In the genomic region with DNA sequence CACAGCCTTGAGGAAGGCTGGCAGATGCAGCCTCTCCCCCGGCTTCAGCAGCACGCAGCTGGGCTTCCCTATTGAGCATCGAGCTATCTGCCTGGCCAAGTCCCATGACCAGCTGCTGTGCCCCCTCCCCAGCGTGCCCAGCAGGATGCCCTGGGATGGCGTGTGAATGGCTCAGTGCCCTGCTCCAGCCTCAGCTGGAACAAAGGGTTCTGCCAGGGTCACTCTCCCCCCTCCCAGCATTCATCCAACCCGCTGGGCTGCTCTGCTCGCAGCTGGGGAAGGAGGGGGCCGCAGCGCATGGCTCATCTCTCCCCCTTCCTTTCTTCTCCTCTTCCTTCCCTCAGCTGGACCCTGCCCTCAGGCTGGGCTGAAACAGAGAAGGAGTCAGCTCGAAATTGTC, we compare ENCODE assay signal across 14 cellular contexts. TPM values are rescaled to one million over a fixed set of nuclear protein-coding genes. Genes with fewer than 3 reads are reported as not detected.
DNase-seq lines count a peak whose midpoint lies in the region; TF ChIP-seq lines count a peak whose summit lies in the region.
"Had no signal": no experiment of that assay in that cellular context is flagged by ENCODE, and none has a peak within 500 bp of the region (broad histone marks: within the 10 kb centered on the region; RNA-seq: fewer than 3 reads in every experiment).

No MANE protein-coding gene starts in this region.

- H3K4me3 ChIP-seq in neuronal stem cell (ENCODE audit: low read length in 2 of 2): no peak overlapping the region

- H3K27me3 Mint-ChIP-seq in HFFc6 (ENCODE audit: insufficient read depth): peaks cover 4% of the 10 kb centered on the region
- no peaks in the 10 kb centered on the region for H3K27me3 Mint-ChIP-seq in type B pancreatic cell
- peaks cover 9% of the 10 kb centered on the region for H3K27me3 Mint-ChIP-seq in activated T-cell treated with anti-CD3 and anti-CD28 coated beads, Interleukin-2, amount 50 U/mL, for 24 hours

- H2BK15ac ChIP-seq in neuronal stem cell (ENCODE audit: low read length): no peak overlapping the region

- peaks cover 0 to 5% of the 10 kb centered on the region in 2 donors for H3K9me3 ChIP-seq in neuronal stem cell (replicated peaks in 1 of 2; ENCODE audit: control insufficient read depth in 2 of 2, insufficient read depth in 1 of 2, low read depth in 1 of 2, low read length in 2 of 2)

- no peak overlapping the region for H2BK12ac ChIP-seq in neuronal stem cell (ENCODE audit: low read length)

- H2BK120ac ChIP-seq in neuronal stem cell (ENCODE audit: low read depth, low read length): peak overlapping the region; percentile 36

- H3K36me3 ChIP-seq in neuronal stem cell (replicated peaks in 1 of 2; ENCODE audit: control insufficient read depth in 2 of 2, insufficient read depth in 2 of 2, low read length in 2 of 2): peaks cover 6 to 24% of the 10 kb centered on the region in 2 donors

- peaks cover 4% of the 10 kb centered on the region for H3K79me1 ChIP-seq in neuronal stem cell (ENCODE audit: low read depth, low read length)

- TF ChIP-seq CTCF in HFFc6 (IDR thresholded peaks at IDR 0.05) (no peak), type B pancreatic cell (conservative IDR thresholded peaks at IDR 0.05) (no peak)

- no peak overlapping the region for H3K23ac ChIP-seq in neuronal stem cell (ENCODE audit: low read depth, low read length, poor library complexity)

- no peak overlapping the region for H2AFZ ChIP-seq in neuronal stem cell (ENCODE audit: low read length)

- DNase-seq in COR-L47 (lab: John Stamatoyannopoulos, UW): peak; percentile 80
- DNase-seq in NCI-H345 treated with DMSO at 0.1 percent for 48 hours (lab: John Stamatoyannopoulos, UW; ENCODE audit: unreplicated experiment): peak; percentile 55
- DNase-seq in head of caudate nucleus: peak; percentile 87 to 99 (median 97)
- no peak for DNase-seq in neuronal stem cell (ENCODE audit: low spot score)
- no peak for DNase-seq in HFFc6
- DNase-seq in effector CD4-positive, alpha-beta T cell: no peak
- no peak for DNase-seq in type B pancreatic cell (ENCODE audit: extremely low spot score, unreplicated experiment)
- DNase-seq in activated T-cell treated with anti-CD3 and anti-CD28 coated beads, Interleukin-2, amount 50 U/mL, for 24 hours: no peak
- DNase-seq: activated naive CD4-positive, alpha-beta T cell treated with Interleukin-2 at 50 U/mL for 16 hours; central memory CD4-positive, alpha-beta T cell; HCEC 1CT; KG1; left colon; naive thymus-derived CD4-positive, alpha-beta T cell had no signal

- H3K9me3 Mint-ChIP-seq in HFFc6 (no peaks in the 10 kb centered on the region), type B pancreatic cell (no peaks in the 10 kb centered on the region)
- no peaks in the 10 kb centered on the region for H3K9me3 Mint-ChIP-seq in activated T-cell treated with anti-CD3 and anti-CD28 coated beads, Interleukin-2, amount 50 U/mL, for 24 hours

- no peak overlapping the region for H2BK5ac ChIP-seq in neuronal stem cell (ENCODE audit: low read length)

- H3K36me3 Mint-ChIP-seq in HFFc6 (ENCODE audit: low read depth): no peaks in the 10 kb centered on the region
- H3K36me3 Mint-ChIP-seq in type B pancreatic cell: no peaks in the 10 kb centered on the region
- no peaks in the 10 kb centered on the region for H3K36me3 Mint-ChIP-seq in activated T-cell treated with anti-CD3 and anti-CD28 coated beads, Interleukin-2, amount 50 U/mL, for 24 hours (ENCODE audit: low read depth)
- H3K36me3 Mint-ChIP-seq: naive thymus-derived CD4-positive, alpha-beta T cell had no signal

- no peak overlapping the region for H3K4ac ChIP-seq in neuronal stem cell (ENCODE audit: low read length)

- intact Hi-C loops in head of caudate nucleus (cut with DNase I): no loop called here

- no peak overlapping the region for H2AK5ac ChIP-seq in neuronal stem cell (ENCODE audit: low read depth, low read length)

- H4K91ac ChIP-seq in neuronal stem cell (ENCODE audit: low read depth, low read length, poor library complexity): no peak overlapping the region

- no peak overlapping the region for H3K27ac Mint-ChIP-seq in HFFc6
- H3K27ac Mint-ChIP-seq in type B pancreatic cell: no peak overlapping the region
- H3K27ac Mint-ChIP-seq in activated T-cell treated with anti-CD3 and anti-CD28 coated beads, Interleukin-2, amount 50 U/mL, for 24 hours: no peak overlapping the region
- H3K27ac Mint-ChIP-seq: naive thymus-derived CD4-positive, alpha-beta T cell had no signal

- H3K4me3 Mint-ChIP-seq in HFFc6 (no peak overlapping the region), type B pancreatic cell (no peak overlapping the region)
- H3K4me3 Mint-ChIP-seq in activated T-cell treated with anti-CD3 and anti-CD28 coated beads, Interleukin-2, amount 50 U/mL, for 24 hours: no peak overlapping the region

- peak overlapping the region; percentile 46 for H3K18ac ChIP-seq in neuronal stem cell (ENCODE audit: low read length)

- H3K14ac ChIP-seq in neuronal stem cell (ENCODE audit: low read length): peak overlapping the region; percentile 42

- peaks cover 12 to 18% of the 10 kb centered on the region in 2 donors for H3K4me1 ChIP-seq in neuronal stem cell (ENCODE audit: control insufficient read depth in 2 of 2, insufficient read depth in 1 of 2, low read depth in 1 of 2, low read length in 2 of 2)

- no peak overlapping the region for H3K9ac ChIP-seq in neuronal stem cell (ENCODE audit: low read depth, low read length, poor library complexity)

- no peaks in the 10 kb centered on the region for H3K4me1 Mint-ChIP-seq in HFFc6 (ENCODE audit: low read depth)
- peaks cover 30% of the 10 kb centered on the region for H3K4me1 Mint-ChIP-seq in type B pancreatic cell (ENCODE audit: unreplicated experiment)
- H3K4me1 Mint-ChIP-seq in activated T-cell treated with anti-CD3 and anti-CD28 coated beads, Interleukin-2, amount 50 U/mL, for 24 hours (ENCODE audit: low read depth): peaks cover 5% of the 10 kb centered on the region
- H3K4me1 Mint-ChIP-seq: naive thymus-derived CD4-positive, alpha-beta T cell had no signal

- H3K27me3 ChIP-seq in neuronal stem cell (ENCODE audit: control insufficient read depth in 3 of 3, insufficient read depth in 3 of 3, low read depth in 1 of 3, low read length in 3 of 3): no peaks in the 10 kb centered on the region

- H3K27ac ChIP-seq in neuronal stem cell (replicated peaks; ENCODE audit: low read length): no peak overlapping the region

- no CpG with 5 or more reads among the region's 10 CpGs for WGBS in neuronal stem cell (ENCODE audit: extremely low coverage in 2 of 2, insufficient read length in 2 of 2, insufficient replicate concordance in 1 of 2), 2 donors

- H3K4me2 ChIP-seq in neuronal stem cell (ENCODE audit: insufficient read depth, low read length, poor library complexity, severe bottlenecking): no peak overlapping the region

- H4K8ac ChIP-seq in neuronal stem cell (ENCODE audit: low read depth, low read length): no peak overlapping the region

RNA-seq across cellular contexts. Expression of a gene that starts 14.5 kb away (rescaled TPM):
- 8.9 TPM for polyA plus RNA-seq in neuronal stem cell (2013, experiment 1 of 2)
- 9.0 TPM for polyA plus RNA-seq in neuronal stem cell (2013, experiment 2 of 2)
- total RNA-seq in HFFc6 (2021; fragmentation: NEBNext Ultra II Directional; extraction: Animal tissue kit (Norgen Biotek cat#: 25700)): 1 to 10 TPM; 1.4 to 2.1 (median 1.8) TPM
- 12.8 and 46.9 TPM in 2 replicates for total RNA-seq in type B pancreatic cell (ENCODE audit: low replicate concordance)
- total RNA-seq: naive thymus-derived CD4-positive, alpha-beta T cell had no signal
- polyA plus RNA-seq: naive thymus-derived CD4-positive, alpha-beta T cell had no signal

RNA-seq across cellular contexts. Expression of a gene that starts 32.7 kb away (rescaled TPM):
- polyA plus RNA-seq in neuronal stem cell (2013, experiment 1 of 2): 51.8 TPM
- 50.2 TPM for polyA plus RNA-seq in neuronal stem cell (2013, experiment 2 of 2)
- total RNA-seq in HFFc6 (2021; fragmentation: NEBNext Ultra II Directional; extraction: Animal tissue kit (Norgen Biotek cat#: 25700)): 10 to 100 TPM; 19.4 to 29.2 (median 27.1) TPM
- 34.0 and 44.4 TPM in 2 replicates for total RNA-seq in type B pancreatic cell (ENCODE audit: low replicate concordance)

RNA-seq across cellular contexts. Expression of a gene that starts 57.8 kb away (rescaled TPM):
- polyA plus RNA-seq in neuronal stem cell (2013, experiment 1 of 2): 78.2 TPM
- 74.4 TPM for polyA plus RNA-seq in neuronal stem cell (2013, experiment 2 of 2)
- total RNA-seq in HFFc6 (2021; fragmentation: NEBNext Ultra II Directional; extraction: Animal tissue kit (Norgen Biotek cat#: 25700)): 100 to 1,000 TPM in 5 of 6 experiments, 10 to 100 TPM in 1; 87.8 to 125 (median 116) TPM
- 106 and 169 TPM in 2 replicates for total RNA-seq in type B pancreatic cell (ENCODE audit: low replicate concordance)

Comparison
In these comparisons a context has a peak if more than half of its experiments do, and no peak if none do; other contexts are left out.
1. DNase-seq: peak in COR-L47 (single experiment), NCI-H345 treated with DMSO at 0.1 percent for 48 hours (single experiment) and head of caudate nucleus (42 of 42); none in neuronal stem cell (single experiment), HFFc6 (single experiment), effector CD4-positive, alpha-beta T cell (single experiment), type B pancreatic cell (single experiment) and activated T-cell treated with anti-CD3 and anti-CD28 coated beads, Interleukin-2, amount 50 U/mL, for 24 hours (single experiment).